Comparison of ENCODE assay signal across 1 cellular context in genomic region chr12:11961686-11962085, GRCh38.
TF ChIP-seq lines count a peak whose summit lies in the region.

No MANE protein-coding gene starts in this region.

TF ChIP-seq in GM23338, 12 proteins besides CTCF, POLR2A, EP300 and RAD21:
- TF ChIP-seq ETS1 (IDR thresholded peaks at IDR 0.05) (no peak), EZH2phosphoT487 (IDR thresholded peaks at IDR 0.05; ENCODE audit: unreplicated experiment) (no peak), STAT1 (IDR thresholded peaks at IDR 0.05; ENCODE audit: unreplicated experiment) (no peak)
TF ChIP-seq in GM23338: peak in this region for 0.
